Comparison of ENCODE assay signal across 11 cellular contexts in genomic region chr22:30197389-30197788, GRCh38. TPM values are rescaled to one million over a fixed set of nuclear protein-coding genes. Genes with fewer than 3 reads are reported as not detected.
DNase-seq lines count a peak whose midpoint lies in the region; ATAC-seq and TF ChIP-seq lines count a peak whose summit lies in the region.
"Had no signal": no experiment of that assay in that cellular context is flagged by ENCODE, and none has a peak within 500 bp of the region (broad histone marks: within the 10 kb centered on the region; RNA-seq: fewer than 3 reads in every experiment).

No MANE protein-coding gene starts in this region.

- H3K27ac ChIP-seq in AG04450 (ENCODE audit: low read depth, low read length) (peak overlapping the region; percentile 100), neutrophil (peak overlapping the region; percentile 96)

- POLR2A ChIA-PET in AG04450 (lab: Yijun Ruan, JAX), result interaction anchor here (1.6 to 3.2 kb wide), 6 partner anchors 8 to 84 kb away, joined by 6 to 58 read pairs (median 10); no protein-coding TSS in a partner anchor

- peaks cover 5% of the 10 kb centered on the region for H3K9me3 ChIP-seq in AG04450 (ENCODE audit: control insufficient read depth, insufficient read depth, low read length)
- H3K9me3 ChIP-seq in neutrophil, result no peaks in the 10 kb centered on the region
- peaks cover 9% of the 10 kb centered on the region for H3K9me3 ChIP-seq in MG63

- no peak for DNase-seq in AG04450 (ENCODE audit: low read depth, low spot score)
- DNase-seq in HFFc6, result no peak
- DNase-seq in MG63, result no peak
- no peak for DNase-seq in stimulated activated CD4-positive, alpha-beta T cell treated with anti-CD3 and anti-CD28 coated beads, Interleukin-1b, Interleukin-23, amount 100 ng/mL, for 48 hours
- DNase-seq: activated B cell treated with CpG ODN at 0.5 μM for 24 hours, DMS79, NCI-H1048 had no signal

- no peak for TF ChIP-seq CTCF in AG04450 (IDR thresholded peaks at IDR 0.05; ENCODE audit: low read depth, low read length)
- no peak for TF ChIP-seq CTCF in HFFc6 (IDR thresholded peaks at IDR 0.05)
- TF ChIP-seq CTCF in brain (conservative IDR thresholded peaks at IDR 0.05), result no peak
- TF ChIP-seq CTCF in neutrophil (IDR thresholded peaks at IDR 0.05), result no peak

- H3K4me3 Mint-ChIP-seq in HFFc6, result peak overlapping the region; percentile 70; the same call in 1 of the 2 replicates
- no peak overlapping the region for H3K4me3 Mint-ChIP-seq in brain
- H3K4me3 Mint-ChIP-seq: activated B cell treated with CpG ODN at 0.5 μM for 24 hours had no signal

- peaks cover 2% of the 10 kb centered on the region; the same call in 1 of the 2 replicates for H3K27me3 Mint-ChIP-seq in HFFc6 (ENCODE audit: insufficient read depth)
- H3K27me3 Mint-ChIP-seq in brain, result peaks cover 11% of the 10 kb centered on the region
- H3K27me3 Mint-ChIP-seq: activated B cell treated with CpG ODN at 0.5 μM for 24 hours had no signal

- H3K4me1 Mint-ChIP-seq in HFFc6 (ENCODE audit: low read depth), result peaks cover 64% of the 10 kb centered on the region
- peaks cover 44% of the 10 kb centered on the region for H3K4me1 Mint-ChIP-seq in brain

- ATAC-seq in HG03354 (IDR thresholded peaks at IDR 0.05; ENCODE audit: poor library complexity, severe bottlenecking, unreplicated experiment), result no peak
- no peak for ATAC-seq in GM18502 (IDR thresholded peaks at IDR 0.05; ENCODE audit: poor library complexity, unreplicated experiment)

- peaks cover 69 to 70% of the 10 kb centered on the region in 2 experiments for H3K4me1 ChIP-seq in neutrophil (ENCODE audit: control insufficient read depth in 1 of 2, insufficient read depth in 1 of 2, low read depth in 1 of 2, low read length in 1 of 2)

- peaks cover 8% of the 10 kb centered on the region for H3K36me3 Mint-ChIP-seq in HFFc6 (ENCODE audit: low read depth)
- H3K36me3 Mint-ChIP-seq in brain, result no peaks in the 10 kb centered on the region

- H3K36me3 ChIP-seq in neutrophil (no peaks in the 10 kb centered on the region), MG63 (no peaks in the 10 kb centered on the region)

- H3K4me3 ChIP-seq in AG04450 (ENCODE audit: low read depth, low read length) (no peak overlapping the region), neutrophil (ENCODE audit: low read depth in 1 of 2, low read length in 1 of 2) (peak overlapping the region; percentile 41 to 53), MG63 (no peak overlapping the region)

- H3K27ac Mint-ChIP-seq in HFFc6 (peak overlapping the region; percentile 99), brain (peak overlapping the region in 3 of 5 experiments; percentile 94 to 97 (median 96))
- H3K27ac Mint-ChIP-seq: activated B cell treated with CpG ODN at 0.5 μM for 24 hours had no signal

- no peaks in the 10 kb centered on the region for H3K27me3 ChIP-seq in AG04450 (ENCODE audit: control insufficient read depth, insufficient read depth, low read length)
- no peaks in the 10 kb centered on the region for H3K27me3 ChIP-seq in neutrophil
- H3K27me3 ChIP-seq in MG63, result no peaks in the 10 kb centered on the region

- H3K9me3 Mint-ChIP-seq in HFFc6 (peaks cover 5% of the 10 kb centered on the region), brain (peaks cover 0 to 9% (median 0%) of the 10 kb centered on the region in 5 experiments)
- H3K9me3 Mint-ChIP-seq: activated B cell treated with CpG ODN at 0.5 μM for 24 hours had no signal

- CTCF ChIA-PET in AG04450 (lab: Charles Lee), result interaction anchor here (1.2 kb wide), 1 partner anchor 58 kb away, joined by 3 read pairs; no protein-coding TSS in a partner anchor

RNA-seq across cellular contexts. Expression of gene LIF, which starts 49.2 kb away (rescaled TPM):
- polyA plus RNA-seq in AG04450 (2011; rRNA removed) (53.9 and 121 TPM in 2 replicates), brain (ENCODE audit: insufficient read depth, low read depth, low replicate concordance) (0.22 TPM)
- polyA minus RNA-seq in AG04450 (2011; rRNA and poly(A)+ RNA removed), result 165 and 320 TPM in 2 replicates
- 1 to 10 TPM in 4 of 6 experiments, under 1 TPM in 2; 0.40 to 2.2 (median 1.1) TPM for total RNA-seq in HFFc6 (2021; fragmentation: NEBNext Ultra II Directional; extraction: Animal tissue kit (Norgen Biotek cat#: 25700))
- total RNA-seq in MG63 (2014; rRNA removed; shearing (Covaris generic); ENCODE audit: low replicate concordance), result 11.1 and 13.0 TPM in 2 replicates

Comparison
In these comparisons a context has a peak if more than half of its experiments do, and no peak if none do; other contexts are left out.
1. H3K4me3 ChIP-seq: peak in neutrophil (2 of 2); none in AG04450 (single experiment) and MG63 (single experiment).